Comparison of ENCODE assay signal across 18 cellular contexts in genomic region chr5:111743993-111744392, GRCh38. TPM values are rescaled to one million over a fixed set of nuclear protein-coding genes. Genes with fewer than 3 reads are reported as not detected.
DNase-seq lines count a peak whose midpoint lies in the region; ATAC-seq and TF ChIP-seq lines count a peak whose summit lies in the region.
"Had no signal": no experiment of that assay in that cellular context is flagged by ENCODE, and none has a peak within 500 bp of the region (broad histone marks: within the 10 kb centered on the region; RNA-seq: fewer than 3 reads in every experiment).

No MANE protein-coding gene starts in this region.

- no peak for TF ChIP-seq RAD21 in SK-N-SH (IDR thresholded peaks at IDR 0.05; ENCODE audit: low read length)

- H3K27ac ChIP-seq in SK-N-SH (ENCODE audit: low read depth in 2 of 2, low read length in 1 of 2) (peak overlapping the region; percentile 19 to 53; a peak in 3 of 4 replicates), transverse colon (peak overlapping the region in 3 of 4 donors; percentile 8 to 74 (median 73)), dorsolateral prefrontal cortex (peak overlapping the region in 14 of 59 donors; percentile 0 to 76 (median 19)), adrenal gland (no peak overlapping the region)
- H3K27ac ChIP-seq: prostate gland, SJCRH30 had no signal

- in situ Hi-C loops in transverse colon (cut with MboI; ENCODE audit: low pct_ligation_motif_present in 1 of 4, low pct_unique_long_range_greater_than_20kb in 1 of 4, low sequenced_read_pairs in 3 of 4) = no loop called here

- peaks cover 80% of the 10 kb centered on the region for H3K79me2 ChIP-seq in SK-N-SH (ENCODE audit: insufficient read depth)

- peaks cover 28% of the 10 kb centered on the region for H3F3A ChIP-seq in SK-N-SH (replicated peaks; ENCODE audit: insufficient read depth)

- H3K36me3 ChIP-seq in SK-N-SH (replicated peaks in 1 of 2; ENCODE audit: control insufficient read depth in 1 of 2, insufficient read depth in 2 of 2, low read length in 1 of 2) = peaks cover 34 to 40% of the 10 kb centered on the region in 2 experiments
- no peaks in the 10 kb centered on the region for H3K36me3 ChIP-seq in transverse colon
- H3K36me3 ChIP-seq in adrenal gland (replicated peaks in 1 of 2) = no peaks in the 10 kb centered on the region
- H3K36me3 ChIP-seq: prostate gland had no signal

- no peak overlapping the region for H3K9ac ChIP-seq in SK-N-SH

- intact Hi-C loops in transverse colon (cut with DNase I; ENCODE audit: low total_unique reads) = no loop called here
- intact Hi-C loops in dorsolateral prefrontal cortex (cut with DNase I) = no loop called here
- intact Hi-C loops in adrenal gland (cut with DNase I) = no loop called here

- TF ChIP-seq POLR2A in transverse colon (IDR thresholded peaks at IDR 0.05) = no peak
- no peak for TF ChIP-seq POLR2A in adrenal gland (IDR thresholded peaks at IDR 0.05)

- ATAC-seq in SK-N-SH treated with all-trans-retinoic acid at 6 μM for 48 hours (no peak), left lobe of liver (peak; percentile 34)
- ATAC-seq: activated T-helper 17 cell treated with anti-CD3 and anti-CD28 coated beads, Interleukin-2, amount 50 U/mL, for 72 hours; naive thymus-derived CD4-positive, alpha-beta T cell; stimulated activated memory B cell treated with anti-CD40 and anti-IgM and Interleukin-4, amounts not matched to agents 10 μg/mL and 1 μg/mL and 100 μg/mL, for 72 hours had no signal

- no peak for DNase-seq in SK-N-SH
- DNase-seq in cardiac fibroblast (ENCODE audit: low read depth in 2 of 2) = peak; percentile 45 to 49
- DNase-seq in left lobe of liver (ENCODE audit: low spot score) = no peak
- no peak for DNase-seq in transverse colon
- DNase-seq in NCI-H345 (lab: John Stamatoyannopoulos, UW) = no peak
- no peak for DNase-seq in dorsolateral prefrontal cortex
- no peak for DNase-seq in adrenal gland
- DNase-seq: activated CD4-positive, CD25-positive, alpha-beta regulatory T cell treated with anti-CD3 and anti-CD28 coated beads, Interleukin-2, amount 50 U/mL, for 72 hours; amniotic stem cell; CD4-positive, alpha-beta memory T cell; naive thymus-derived CD4-positive, alpha-beta T cell; NCI-H1930; SJCRH30; T-helper 9 cell had no signal

- CTCF ChIA-PET in SK-N-SH (lab: Yijun Ruan, JAX) = interaction anchor here (1.2 to 1.7 kb wide), 2 partner anchors 193 to 213 kb away, joined by 3 to 4 read pairs; no protein-coding TSS in a partner anchor

- H3K4me2 ChIP-seq in SK-N-SH = no peak overlapping the region

- H4K20me1 ChIP-seq in SK-N-SH (ENCODE audit: insufficient read depth) = peaks cover 3% of the 10 kb centered on the region; the same call in 1 of the 2 replicates

- no peaks in the 10 kb centered on the region for H3K9me2 ChIP-seq in SK-N-SH

- H3K4me3 ChIP-seq in SK-N-SH (ENCODE audit: low read depth in 2 of 2, low read length in 1 of 2) (no peak overlapping the region), cardiac fibroblast (replicated peaks in 1 of 2; ENCODE audit: low read depth in 2 of 2, low read length in 2 of 2) (no peak overlapping the region), transverse colon (no peak overlapping the region), dorsolateral prefrontal cortex (no peak overlapping the region), adrenal gland (no peak overlapping the region)
- H3K4me3 ChIP-seq: prostate gland, SJCRH30 had no signal

- H2AFZ ChIP-seq in SK-N-SH (ENCODE audit: low read depth) = no peak overlapping the region

- H3K9me3 ChIP-seq in SK-N-SH (no peaks in the 10 kb centered on the region), transverse colon (no peaks in the 10 kb centered on the region), adrenal gland (replicated peaks in 1 of 3) (no peaks in the 10 kb centered on the region)
- H3K9me3 ChIP-seq: prostate gland, SJCRH30 had no signal

- H3K4me1 ChIP-seq in SK-N-SH (ENCODE audit: control insufficient read depth in 1 of 2, insufficient read depth in 2 of 2, low read depth in 1 of 2, low read length in 1 of 2) = peaks cover 17 to 31% of the 10 kb centered on the region in 2 experiments
- peaks cover 22 to 35% (median 28%) of the 10 kb centered on the region in 4 donors for H3K4me1 ChIP-seq in transverse colon
- H3K4me1 ChIP-seq in adrenal gland (replicated peaks in 1 of 2) = peaks cover 26 to 57% of the 10 kb centered on the region in 2 donors

- TF ChIP-seq CTCF in SK-N-SH (IDR thresholded peaks at IDR 0.05) = no peak
- TF ChIP-seq CTCF in cardiac fibroblast (IDR thresholded peaks at IDR 0.05; ENCODE audit: low read depth, low read length) = no peak
- TF ChIP-seq CTCF in transverse colon (IDR thresholded peaks at IDR 0.05) = no peak
- no peak for TF ChIP-seq CTCF in dorsolateral prefrontal cortex (IDR thresholded peaks at IDR 0.05 in 54 of 56, conservative IDR thresholded peaks at IDR 0.05 in 2 of 56; ENCODE audit: low read depth in 1 of 56, partially characterized antibody in 56 of 56)
- TF ChIP-seq CTCF in adrenal gland (IDR thresholded peaks at IDR 0.05) = no peak

- H3K27me3 ChIP-seq in SK-N-SH (ENCODE audit: insufficient read depth) (no peaks in the 10 kb centered on the region), transverse colon (no peaks in the 10 kb centered on the region), dorsolateral prefrontal cortex (peaks cover 0 to 15% (median 0%) of the 10 kb centered on the region in 45 donors), adrenal gland (no peaks in the 10 kb centered on the region)
- H3K27me3 ChIP-seq: SJCRH30 had no signal

- WGBS in SK-N-SH (ENCODE audit: low lambda C conversion rate) = 68% methylated on average over 2 of the region's 2 CpGs
- WGBS in transverse colon (ENCODE audit: low coverage in 1 of 2), 2 donors = 60 to 61% methylated on average over 1 to 2 of the region's 2 CpGs
- WGBS in adrenal gland, 4 donors = 53 to 66% (median 58%) methylated on average over 2 of the region's 2 CpGs

- POLR2A ChIA-PET in SK-N-SH (lab: Yijun Ruan, JAX) = no interaction called here

- no peak for TF ChIP-seq EP300 in SK-N-SH (IDR thresholded peaks at IDR 0.05; ENCODE audit: borderline replicate concordance in 1 of 2, low read depth in 1 of 2, low read length in 1 of 2)
- no peak for TF ChIP-seq EP300 in transverse colon (IDR thresholded peaks at IDR 0.05; ENCODE audit: low read depth)

TF ChIP-seq in SK-N-SH, 30 proteins besides CTCF, POLR2A, EP300 and RAD21 (continues in another document):
- TF ChIP-seq FOXM1 (IDR thresholded peaks at IDR 0.05; ENCODE audit: low read depth) = no peak
- TF ChIP-seq, protein P1, sequence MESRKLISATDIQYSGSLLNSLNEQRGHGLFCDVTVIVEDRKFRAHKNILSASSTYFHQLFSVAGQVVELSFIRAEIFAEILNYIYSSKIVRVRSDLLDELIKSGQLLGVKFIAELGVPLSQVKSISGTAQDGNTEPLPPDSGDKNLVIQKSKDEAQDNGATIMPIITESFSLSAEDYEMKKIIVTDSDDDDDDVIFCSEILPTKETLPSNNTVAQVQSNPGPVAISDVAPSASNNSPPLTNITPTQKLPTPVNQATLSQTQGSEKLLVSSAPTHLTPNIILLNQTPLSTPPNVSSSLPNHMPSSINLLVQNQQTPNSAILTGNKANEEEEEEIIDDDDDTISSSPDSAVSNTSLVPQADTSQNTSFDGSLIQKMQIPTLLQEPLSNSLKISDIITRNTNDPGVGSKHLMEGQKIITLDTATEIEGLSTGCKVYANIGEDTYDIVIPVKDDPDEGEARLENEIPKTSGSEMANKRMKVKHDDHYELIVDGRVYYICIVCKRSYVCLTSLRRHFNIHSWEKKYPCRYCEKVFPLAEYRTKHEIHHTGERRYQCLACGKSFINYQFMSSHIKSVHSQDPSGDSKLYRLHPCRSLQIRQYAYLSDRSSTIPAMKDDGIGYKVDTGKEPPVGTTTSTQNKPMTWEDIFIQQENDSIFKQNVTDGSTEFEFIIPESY (IDR thresholded peaks at IDR 0.05; ENCODE audit: borderline replicate concordance, low read depth) = no peak
- no peak for TF ChIP-seq NFIC (IDR thresholded peaks at IDR 0.05; ENCODE audit: borderline replicate concordance)
- no peak for TF ChIP-seq GATA2 (CRISPR knock-in tag; IDR thresholded peaks at IDR 0.05)
- TF ChIP-seq MEF2A (IDR thresholded peaks at IDR 0.05; ENCODE audit: borderline replicate concordance, low read depth) = no peak
- TF ChIP-seq RXRA (IDR thresholded peaks at IDR 0.05; ENCODE audit: borderline replicate concordance, low read depth) = no peak
- TF ChIP-seq RFX5 (IDR thresholded peaks at IDR 0.05; ENCODE audit: low read length) = no peak
- no peak for TF ChIP-seq JUND (IDR thresholded peaks at IDR 0.05)

TF ChIP-seq in SK-N-SH treated with all-trans-retinoic acid at 6 μM for 48 hours, 23 proteins besides CTCF, POLR2A, EP300 and RAD21 (continues in another document):
- TF ChIP-seq OSR1 (CRISPR knock-in tag; IDR thresholded peaks at IDR 0.05) = no peak
- TF ChIP-seq ZC3H10 (CRISPR knock-in tag; IDR thresholded peaks at IDR 0.05) = no peak
- TF ChIP-seq ARNTL (CRISPR knock-in tag; IDR thresholded peaks at IDR 0.05; ENCODE audit: borderline replicate concordance, low read depth) = no peak
- TF ChIP-seq ZNF565 (CRISPR knock-in tag; conservative IDR thresholded peaks at IDR 0.05; ENCODE audit: low read depth) = no peak
- no peak for TF ChIP-seq CSDC2 (CRISPR knock-in tag; IDR thresholded peaks at IDR 0.05)
- no peak for TF ChIP-seq ZNF8 (CRISPR knock-in tag; IDR thresholded peaks at IDR 0.05)
- no peak for TF ChIP-seq RARB (CRISPR knock-in tag; IDR thresholded peaks at IDR 0.05)
- TF ChIP-seq PPARA (CRISPR knock-in tag; IDR thresholded peaks at IDR 0.05; ENCODE audit: borderline replicate concordance) = no peak
- no peak for TF ChIP-seq GLIS3 (CRISPR knock-in tag; IDR thresholded peaks at IDR 0.05)
- no peak for TF ChIP-seq TCF4 (CRISPR knock-in tag; IDR thresholded peaks at IDR 0.05; ENCODE audit: borderline replicate concordance)
- TF ChIP-seq ZNF70 (CRISPR knock-in tag; IDR thresholded peaks at IDR 0.05) = no peak

RNA-seq across cellular contexts. Expression of gene NREP, which starts 13.0 kb away (rescaled TPM):
- 94.4 and 143 TPM in 2 replicates for polyA plus RNA-seq in SK-N-SH (2012; rRNA removed)
- 140 and 180 TPM in 2 replicates for polyA plus RNA-seq in SK-N-SH (2012; cell fraction: cytosol; rRNA removed)
- polyA plus RNA-seq in SK-N-SH (2012; cell fraction: nucleus; rRNA removed) = 72.8 and 166 TPM in 2 replicates
- 3.2 TPM for total RNA-seq in left lobe of liver
- total RNA-seq in transverse colon = 10 to 100 TPM in 2 of 4 donors, 1 to 10 TPM in 2; 6.0 to 42.0 (median 10.2) TPM
- 100 to 1,000 TPM in 35 of 120 experiments, 10 to 100 TPM in 85; 34.6 to 131 (median 85.8) TPM for total RNA-seq in dorsolateral prefrontal cortex
- total RNA-seq in adrenal gland = 100 to 1,000 TPM in 1 of 8 donors, 10 to 100 TPM in 7; 11.4 to 107 (median 65.5) TPM
- polyA plus RNA-seq in adrenal gland = 10 to 100 TPM; 35.1 to 50.6 (median 41.9) TPM

Comparison
In these comparisons a context has a peak if more than half of its experiments do, and no peak if none do; other contexts are left out.
1. DNase-seq: peak in cardiac fibroblast (2 of 2); none in SK-N-SH (single experiment), left lobe of liver (single experiment), transverse colon (single experiment), NCI-H345 (single experiment), dorsolateral prefrontal cortex (0 of 10) and adrenal gland (0 of 7).
2. H3K27ac ChIP-seq: peak in SK-N-SH (2 of 2) and transverse colon (3 of 4); none in adrenal gland (0 of 5).